In genomic region chr12:120902846-120903381, GRCh38 we compare ENCODE assay signal across 8 cellular contexts. TPM values are rescaled to one million over a fixed set of nuclear protein-coding genes. Genes with fewer than 3 reads are reported as not detected.
DNase-seq lines count a peak whose midpoint lies in the region; ATAC-seq, FAIRE-seq and TF ChIP-seq lines count a peak whose summit lies in the region.

No MANE protein-coding gene starts in this region.

- peak overlapping the region; percentile 100 for H3K4me3 Mint-ChIP-seq in activated CD8-positive, alpha-beta memory T cell treated with anti-CD3 and anti-CD28 coated beads, Interleukin-2, amount 10 ng/mL, durations not matched to agents 7 days and 5 days
- peak overlapping the region; percentile 98 for H3K4me3 Mint-ChIP-seq in activated naive CD8-positive, alpha-beta T cell treated with anti-CD3 and anti-CD28 coated beads, Interleukin-2, amount 50 U/mL, for 24 hours

- TF ChIP-seq CTCF in thoracic aorta (IDR thresholded peaks at IDR 0.05), result no peak

- no peak for ATAC-seq in activated CD8-positive, alpha-beta memory T cell treated with anti-CD3 and anti-CD28 coated beads, Interleukin-2, amount 10 ng/mL, durations not matched to agents 7 days and 5 days
- no peak for ATAC-seq in activated naive CD8-positive, alpha-beta T cell treated with anti-CD3 and anti-CD28 coated beads, Interleukin-2, amount 50 U/mL, for 24 hours
- no peak for ATAC-seq in thoracic aorta (ENCODE audit: insufficient number of reproducible peaks, low FRiP score, low read depth)
- no peak for ATAC-seq in GM21786 (IDR thresholded peaks at IDR 0.05; ENCODE audit: unreplicated experiment)

- no peak for TF ChIP-seq POLR2A in H54 (IDR thresholded peaks at IDR 0.05; ENCODE audit: low read depth, low read length)

- peaks cover 13 to 31% of the 10 kb centered on the region in 2 donors for H3K4me1 ChIP-seq in thoracic aorta (ENCODE audit: control insufficient read depth in 1 of 2, low read depth in 2 of 2)

- H3K4me1 Mint-ChIP-seq in activated CD8-positive, alpha-beta memory T cell treated with anti-CD3 and anti-CD28 coated beads, Interleukin-2, amount 10 ng/mL, durations not matched to agents 7 days and 5 days, result peaks cover 27% of the 10 kb centered on the region
- H3K4me1 Mint-ChIP-seq in activated naive CD8-positive, alpha-beta T cell treated with anti-CD3 and anti-CD28 coated beads, Interleukin-2, amount 50 U/mL, for 24 hours, result peaks cover 42% of the 10 kb centered on the region

- H3K27ac ChIP-seq in layer of hippocampus (ENCODE audit: low read depth, low read length), result peak overlapping the region; percentile 88
- peak overlapping the region; percentile 69 to 77 for H3K27ac ChIP-seq in thoracic aorta

- no peak for FAIRE-seq in H54 (lab: Jason Lieb, UNC)

- no peaks in the 10 kb centered on the region for H3K9me3 ChIP-seq in thoracic aorta

- no peaks in the 10 kb centered on the region for H3K27me3 ChIP-seq in layer of hippocampus (ENCODE audit: control insufficient read depth, insufficient read depth, low read length)
- no peaks in the 10 kb centered on the region for H3K27me3 ChIP-seq in thoracic aorta (replicated peaks; ENCODE audit: insufficient read depth)

- peak overlapping the region; percentile 94 for H3K27ac Mint-ChIP-seq in activated CD8-positive, alpha-beta memory T cell treated with anti-CD3 and anti-CD28 coated beads, Interleukin-2, amount 10 ng/mL, durations not matched to agents 7 days and 5 days
- peak overlapping the region; percentile 90 for H3K27ac Mint-ChIP-seq in activated naive CD8-positive, alpha-beta T cell treated with anti-CD3 and anti-CD28 coated beads, Interleukin-2, amount 50 U/mL, for 24 hours

- no peaks in the 10 kb centered on the region for H3K9me3 Mint-ChIP-seq in activated CD8-positive, alpha-beta memory T cell treated with anti-CD3 and anti-CD28 coated beads, Interleukin-2, amount 10 ng/mL, durations not matched to agents 7 days and 5 days (ENCODE audit: low read depth)
- no peaks in the 10 kb centered on the region for H3K9me3 Mint-ChIP-seq in activated naive CD8-positive, alpha-beta T cell treated with anti-CD3 and anti-CD28 coated beads, Interleukin-2, amount 50 U/mL, for 24 hours

- no peak for DNase-seq in activated CD8-positive, alpha-beta memory T cell treated with anti-CD3 and anti-CD28 coated beads, Interleukin-2, amount 10 ng/mL, durations not matched to agents 7 days and 5 days
- DNase-seq in activated CD8-positive, alpha-beta memory T cell treated with anti-CD3 and anti-CD28 coated beads, Interleukin-2, amount 50 U/mL, for 48 hours, result no peak
- DNase-seq in activated naive CD8-positive, alpha-beta T cell treated with anti-CD3 and anti-CD28 coated beads, Interleukin-2, amount 50 U/mL, for 24 hours, result no peak
- no peak for DNase-seq in thoracic aorta (ENCODE audit: low spot score)
- DNase-seq in H54 (ENCODE audit: insufficient read length, low spot score), result no peak
- DNase-seq in kidney tubule cell (ENCODE audit: low spot score), result no peak

- no peaks in the 10 kb centered on the region for H3K36me3 ChIP-seq in thoracic aorta

- peak overlapping the region; percentile 98 for H3K4me3 ChIP-seq in thoracic aorta

- H3K27me3 Mint-ChIP-seq in activated CD8-positive, alpha-beta memory T cell treated with anti-CD3 and anti-CD28 coated beads, Interleukin-2, amount 10 ng/mL, durations not matched to agents 7 days and 5 days, result no peaks in the 10 kb centered on the region
- no peaks in the 10 kb centered on the region for H3K27me3 Mint-ChIP-seq in activated naive CD8-positive, alpha-beta T cell treated with anti-CD3 and anti-CD28 coated beads, Interleukin-2, amount 50 U/mL, for 24 hours

- peaks cover 14% of the 10 kb centered on the region for H3K36me3 Mint-ChIP-seq in activated CD8-positive, alpha-beta memory T cell treated with anti-CD3 and anti-CD28 coated beads, Interleukin-2, amount 10 ng/mL, durations not matched to agents 7 days and 5 days
- peaks cover 6% of the 10 kb centered on the region for H3K36me3 Mint-ChIP-seq in activated naive CD8-positive, alpha-beta T cell treated with anti-CD3 and anti-CD28 coated beads, Interleukin-2, amount 50 U/mL, for 24 hours (ENCODE audit: low read depth)

- CTCF ChIA-PET in activated CD8-positive, alpha-beta memory T cell treated with anti-CD3 and anti-CD28 coated beads, Interleukin-2, amount 10 ng/mL, durations not matched to agents 7 days and 5 days (lab: Charles Lee), result interaction anchor here (0.8 to 1.3 kb wide), 8 partner anchors 15 to 158 kb away, joined by 3 to 4 read pairs (median 3); no protein-coding TSS in a partner anchor

RNA-seq across cellular contexts. Expression of gene SPPL3, which starts 1.2 kb away (rescaled TPM):
- total RNA-seq in activated CD8-positive, alpha-beta memory T cell treated with anti-CD3 and anti-CD28 coated beads, Interleukin-2, amount 10 ng/mL, durations not matched to agents 7 days and 5 days, result 10 to 100 TPM; 21.3 to 24.2 TPM
- total RNA-seq in thoracic aorta, result 10 to 100 TPM; 23.7 to 24.8 TPM
